ENCODE assay signal across 10 cellular contexts in genomic region chrX:17559728-17560379, GRCh38.
DNase-seq lines count a peak whose midpoint lies in the region; ATAC-seq and TF ChIP-seq lines count a peak whose summit lies in the region.
"Had no signal": no experiment of that assay in that cellular context is flagged by ENCODE, and none has a peak within 500 bp of the region (broad histone marks: within the 10 kb centered on the region; RNA-seq: fewer than 3 reads in every experiment).

No MANE protein-coding gene starts in this region.

- H3K9me3 Mint-ChIP-seq in glutamatergic neuron (ENCODE audit: unreplicated experiment): no peaks in the 10 kb centered on the region

- no peak overlapping the region for H3K9ac ChIP-seq in HUES48 (ENCODE audit: low read depth, low read length)

- H3K9me3 ChIP-seq in HUES48 (ENCODE audit: control insufficient read depth, insufficient read depth, low read length) (no peaks in the 10 kb centered on the region), mucosa of descending colon (no peaks in the 10 kb centered on the region)

- H3K27me3 ChIP-seq in HUES48 (ENCODE audit: control insufficient read depth, insufficient read depth, low read length): no peaks in the 10 kb centered on the region

- H3K36me3 ChIP-seq in HUES48 (ENCODE audit: control insufficient read depth, insufficient read depth, low read length) (no peaks in the 10 kb centered on the region), mucosa of descending colon (ENCODE audit: low read depth) (no peaks in the 10 kb centered on the region)

- H3K4me1 ChIP-seq in HUES48 (ENCODE audit: control insufficient read depth, insufficient read depth, low read length): peaks cover 29% of the 10 kb centered on the region
- no peaks in the 10 kb centered on the region for H3K4me1 ChIP-seq in mucosa of descending colon (ENCODE audit: low read depth)

- intact Hi-C loops in mucosa of descending colon (cut with DNase I, micrococcal nuclease): no loop called here

- H3K27ac Mint-ChIP-seq in glutamatergic neuron (ENCODE audit: unreplicated experiment): no peak overlapping the region

- H3K4me1 Mint-ChIP-seq in glutamatergic neuron (ENCODE audit: low read depth, unreplicated experiment): peaks cover 12% of the 10 kb centered on the region

- ATAC-seq in mucosa of descending colon (peak; percentile 51), GM19035 (IDR thresholded peaks at IDR 0.05; ENCODE audit: unreplicated experiment) (no peak)

- TF ChIP-seq CTCF in mucosa of descending colon (IDR thresholded peaks at IDR 0.05) (no peak), glutamatergic neuron (IDR thresholded peaks at IDR 0.05; ENCODE audit: partially characterized antibody, unreplicated experiment) (no peak)

- no peak overlapping the region for H3K4me3 Mint-ChIP-seq in glutamatergic neuron (ENCODE audit: unreplicated experiment)

- H3K36me3 Mint-ChIP-seq in glutamatergic neuron (ENCODE audit: unreplicated experiment): no peaks in the 10 kb centered on the region

- peak; percentile 66 for DNase-seq in AG20443 (ENCODE audit: low spot score)
- peak; percentile 55 for DNase-seq in brain pericyte (ENCODE audit: low read depth, low spot score)
- peak in 1 of 3 donors; percentile 15 for DNase-seq in mucosa of descending colon
- no peak for DNase-seq in glutamatergic neuron
- DNase-seq in NCI-H146 (lab: John Stamatoyannopoulos, UW): no peak
- no peak for DNase-seq in NCI-H1105 (lab: John Stamatoyannopoulos, UW)
- DNase-seq: foreskin melanocyte, NCI-H2081 had no signal

- no peaks in the 10 kb centered on the region for H3K27me3 Mint-ChIP-seq in glutamatergic neuron (ENCODE audit: unreplicated experiment)

- peak overlapping the region; percentile 26; the same call in 1 of the 2 replicates for H3K4me3 ChIP-seq in HUES48 (ENCODE audit: low read depth, low read length)
- H3K4me3 ChIP-seq in mucosa of descending colon: no peak overlapping the region

- H3K27ac ChIP-seq in HUES48 (ENCODE audit: low read depth, low read length): peak overlapping the region; percentile 56

Comparison
In these comparisons a context has a peak if more than half of its experiments do, and no peak if none do; other contexts are left out.
1. DNase-seq: peak in AG20443 (single experiment) and brain pericyte (single experiment); none in glutamatergic neuron (single experiment), NCI-H146 (single experiment) and NCI-H1105 (single experiment).